In genomic region chr1:243742814-243743213, GRCh38 we compare ENCODE assay signal across 14 cellular contexts.
DNase-seq lines count a peak whose midpoint lies in the region; TF ChIP-seq lines count a peak whose summit lies in the region.
"Had no signal": no experiment of that assay in that cellular context is flagged by ENCODE, and none has a peak within 500 bp of the region (broad histone marks: within the 10 kb centered on the region; RNA-seq: fewer than 3 reads in every experiment).

No MANE protein-coding gene starts in this region.

- POLR2A ChIA-PET in Caco-2 (lab: Charles Lee), result no interaction called here

- H3K23ac ChIP-seq in mesenchymal stem cell (ENCODE audit: low read length in 2 of 2), result no peak overlapping the region

- H3K4me1 ChIP-seq in mesenchymal stem cell (ENCODE audit: control insufficient read depth, insufficient read depth, low read depth, low read length), result no peaks in the 10 kb centered on the region
- H3K4me1 ChIP-seq in Caco-2, result peaks cover 15% of the 10 kb centered on the region

- H2AK5ac ChIP-seq in mesenchymal stem cell (ENCODE audit: low read length, severe bottlenecking), result no peak overlapping the region

- no TSS peak for BruUV-seq in Caco-2 (replicated peaks; lab: Mats Ljungman, UMichigan)

- no peaks in the 10 kb centered on the region for H3K36me3 ChIP-seq in mesenchymal stem cell (ENCODE audit: control insufficient read depth in 1 of 2, insufficient read depth in 2 of 2, low read depth in 1 of 2, low read length in 2 of 2)
- no peaks in the 10 kb centered on the region for H3K36me3 ChIP-seq in Caco-2 (ENCODE audit: control insufficient read depth, insufficient read depth, low read length)

- TF ChIP-seq CTCF in Caco-2 (IDR thresholded peaks at IDR 0.05; ENCODE audit: insufficient read depth in 1 of 2, low read depth in 1 of 2, low read length in 1 of 2, severe bottlenecking in 1 of 2, unreplicated experiment in 1 of 2), result no peak

- DNase-seq in Caki2 (ENCODE audit: low read depth) (peak; percentile 13), MV-4-11 (lab: John Stamatoyannopoulos, UW) (peak; percentile 14), dermis blood vessel endothelial cell (peak; percentile 73), mesenchymal stem cell (peak; percentile 80), NCI-H2196 treated with DMSO at 0.1 percent for 48 hours (lab: John Stamatoyannopoulos, UW; ENCODE audit: unreplicated experiment) (no peak), Caco-2 (no peak), superior temporal gyrus (ENCODE audit: extremely low spot score) (no peak), D341Med (ENCODE audit: low spot score) (no peak)
- DNase-seq: activated naive CD8-positive, alpha-beta T cell treated with anti-CD3 and anti-CD28 coated beads, Interleukin-2, amount 50 U/mL, for 24 hours; CD8-positive, alpha-beta memory T cell; effector memory CD8-positive, alpha-beta T cell; NCI-H1105; NCI-H526 had no signal

- no peak overlapping the region for H3K4me2 ChIP-seq in mesenchymal stem cell (ENCODE audit: low read length, poor library complexity, severe bottlenecking)

- no peaks in the 10 kb centered on the region for H3K27me3 Mint-ChIP-seq in Caco-2 (ENCODE audit: insufficient read depth, unreplicated experiment)
- H3K27me3 Mint-ChIP-seq: activated naive CD8-positive, alpha-beta T cell treated with anti-CD3 and anti-CD28 coated beads, Interleukin-2, amount 50 U/mL, for 24 hours; CD8-positive, alpha-beta memory T cell; effector memory CD8-positive, alpha-beta T cell had no signal

- H3K27ac Mint-ChIP-seq in Caco-2 (ENCODE audit: unreplicated experiment), result no peak overlapping the region
- H3K27ac Mint-ChIP-seq: activated naive CD8-positive, alpha-beta T cell treated with anti-CD3 and anti-CD28 coated beads, Interleukin-2, amount 50 U/mL, for 24 hours; CD8-positive, alpha-beta memory T cell; effector memory CD8-positive, alpha-beta T cell had no signal

- H3K9me3 Mint-ChIP-seq in Caco-2 (ENCODE audit: unreplicated experiment), result no peaks in the 10 kb centered on the region
- H3K9me3 Mint-ChIP-seq: activated naive CD8-positive, alpha-beta T cell treated with anti-CD3 and anti-CD28 coated beads, Interleukin-2, amount 50 U/mL, for 24 hours; CD8-positive, alpha-beta memory T cell; effector memory CD8-positive, alpha-beta T cell had no signal

- no peak overlapping the region for H2BK12ac ChIP-seq in mesenchymal stem cell (ENCODE audit: low read length in 2 of 2)

- H3K18ac ChIP-seq in mesenchymal stem cell (ENCODE audit: low read depth in 1 of 2, low read length in 2 of 2), result no peak overlapping the region

- no peak overlapping the region for H4K8ac ChIP-seq in mesenchymal stem cell (ENCODE audit: low read length)

- 79% methylated on average over 1 of the region's 3 CpGs for whole genome bisulfite sequencing in mesenchymal stem cell

- H3K27me3 ChIP-seq in mesenchymal stem cell (ENCODE audit: control insufficient read depth in 1 of 2, insufficient read depth in 1 of 2, low read length in 2 of 2) (no peaks in the 10 kb centered on the region), Caco-2 (replicated peaks; ENCODE audit: control insufficient read depth, insufficient read depth, low read length) (no peaks in the 10 kb centered on the region)

- no peak overlapping the region for H3K14ac ChIP-seq in mesenchymal stem cell (ENCODE audit: low read length in 2 of 2)

- H3K4me3 Mint-ChIP-seq in Caco-2 (ENCODE audit: unreplicated experiment), result no peak overlapping the region
- H3K4me3 Mint-ChIP-seq: activated naive CD8-positive, alpha-beta T cell treated with anti-CD3 and anti-CD28 coated beads, Interleukin-2, amount 50 U/mL, for 24 hours; CD8-positive, alpha-beta memory T cell; effector memory CD8-positive, alpha-beta T cell had no signal

- H3K4me1 Mint-ChIP-seq in Caco-2 (ENCODE audit: low read depth, unreplicated experiment), result peaks cover 11% of the 10 kb centered on the region

- CTCF ChIA-PET in Caco-2 (lab: Charles Lee), result no interaction called here

- H2BK15ac ChIP-seq in mesenchymal stem cell (ENCODE audit: low read depth, poor library complexity, severe bottlenecking), result no peak overlapping the region

- in situ Hi-C loops in Caki2 (cut with HindIII; ENCODE audit: low pct_unique_long_range_greater_than_20kb, low sequenced_read_pairs), result no loop called here

- H3K27ac ChIP-seq in mesenchymal stem cell (ENCODE audit: low read length, poor library complexity, severe bottlenecking), result peak overlapping the region; percentile 16
- H3K27ac ChIP-seq: VCaP had no signal

- intact Hi-C loops in Caco-2 (cut with micrococcal nuclease; ENCODE audit: unreplicated experiment), result no loop called here

- H2BK120ac ChIP-seq in mesenchymal stem cell (ENCODE audit: low read depth, low read length), result no peak overlapping the region

- peaks cover 6% of the 10 kb centered on the region for H3K36me3 Mint-ChIP-seq in Caco-2 (ENCODE audit: insufficient read depth, unreplicated experiment)

- H3K79me1 ChIP-seq in mesenchymal stem cell (replicated peaks; ENCODE audit: low read length, poor library complexity, severe bottlenecking), result peaks cover 18% of the 10 kb centered on the region

- no peak overlapping the region for H2BK5ac ChIP-seq in mesenchymal stem cell (ENCODE audit: low read depth, low read length, poor library complexity, severe bottlenecking)

- peak overlapping the region in 1 of 2 experiments; percentile 58 for H3K4me3 ChIP-seq in mesenchymal stem cell (ENCODE audit: insufficient read depth in 1 of 2, low read depth in 1 of 2, low read length in 2 of 2)
- no peak overlapping the region for H3K4me3 ChIP-seq in Caco-2 (ENCODE audit: low read depth, low read length)

- H3K4ac ChIP-seq in mesenchymal stem cell (ENCODE audit: low read depth in 1 of 2, low read length in 2 of 2), result no peak overlapping the region

- H3K9me3 ChIP-seq in mesenchymal stem cell (ENCODE audit: control insufficient read depth, low read length), result no peaks in the 10 kb centered on the region
- H3K9me3 ChIP-seq in Caco-2, result 0 out of 2 replicates have a peak, but pooled peaks cover 7% of the 10 kb centered on the region

- H4K91ac ChIP-seq in mesenchymal stem cell (ENCODE audit: low read length), result no peak overlapping the region

- H2AFZ ChIP-seq in mesenchymal stem cell (ENCODE audit: low read depth, low read length), result no peak overlapping the region

- peak overlapping the region; percentile 55 for H3K9ac ChIP-seq in mesenchymal stem cell (ENCODE audit: low read length)

Comparison
In these comparisons a context has a peak if more than half of its experiments do, and no peak if none do; other contexts are left out.
1. DNase-seq: peak in Caki2 (single experiment), MV-4-11 (single experiment), dermis blood vessel endothelial cell (single experiment) and mesenchymal stem cell (single experiment); none in NCI-H2196 treated with DMSO at 0.1 percent for 48 hours (single experiment), Caco-2 (0 of 2), superior temporal gyrus (single experiment) and D341Med (single experiment).